Comparison of ENCODE assay signal across 8 cellular contexts in the genomic region with DNA sequence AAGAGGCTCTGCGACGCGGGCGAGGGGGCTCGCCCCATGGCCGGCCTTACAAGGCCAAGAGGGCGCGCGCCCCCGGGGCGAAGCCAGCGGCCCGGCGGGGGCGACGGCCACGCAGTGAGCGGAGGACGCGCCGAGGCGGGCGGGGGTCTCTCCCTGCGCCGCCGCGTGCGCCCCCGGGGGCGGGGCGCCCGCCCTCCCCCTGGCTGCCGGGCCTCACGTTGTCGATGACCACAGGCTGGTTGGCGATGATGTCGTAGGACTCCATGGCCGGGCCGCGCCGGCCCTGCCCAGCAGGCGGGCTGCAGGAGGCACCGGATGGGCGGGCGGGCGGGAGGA. TPM values are rescaled to one million over a fixed set of nuclear protein-coding genes. Genes with fewer than 3 reads are reported as not detected.
A peak's percentile ranks its signal among the peaks of the same experiment; 100 is the strongest.
DNase-seq lines count a peak whose midpoint lies in the region; ATAC-seq and TF ChIP-seq lines count a peak whose summit lies in the region.

No MANE protein-coding gene starts in this region.

- TF ChIP-seq CTCF in hepatocyte (IDR thresholded peaks at IDR 0.05; ENCODE audit: poor library complexity): no peak

- no peaks in the 10 kb centered on the region for H3K36me3 ChIP-seq in hepatocyte (replicated peaks; ENCODE audit: insufficient read depth, low read depth)

- H3K4me2 ChIP-seq in hepatocyte: peak overlapping the region; percentile 97

- no peaks in the 10 kb centered on the region for H3K27me3 ChIP-seq in hepatocyte

- H3K4me3 Mint-ChIP-seq in T-helper 17 cell: peak overlapping the region; percentile 95
- peak overlapping the region; percentile 90 to 93 for H3K4me3 Mint-ChIP-seq in stimulated activated naive CD8-positive, alpha-beta T cell treated with anti-CD3 and anti-CD28 coated beads, Interleukin-15, amount 100 ng/mL, for 72 hours

- H3K27ac Mint-ChIP-seq in T-helper 17 cell: peak overlapping the region; percentile 97
- H3K27ac Mint-ChIP-seq in stimulated activated naive CD8-positive, alpha-beta T cell treated with anti-CD3 and anti-CD28 coated beads, Interleukin-15, amount 100 ng/mL, for 72 hours: peak overlapping the region; percentile 97 to 99

- peak overlapping the region; percentile 98 for H3K27ac ChIP-seq in hepatocyte

- H3K79me2 ChIP-seq in hepatocyte: peaks cover 26% of the 10 kb centered on the region

- peak overlapping the region; percentile 97 for H3K4me3 ChIP-seq in hepatocyte

- H2AFZ ChIP-seq in hepatocyte: peak overlapping the region; percentile 73

- peaks cover 11% of the 10 kb centered on the region for H3K4me1 ChIP-seq in hepatocyte (ENCODE audit: insufficient read depth)

- peaks cover 7% of the 10 kb centered on the region for H4K20me1 ChIP-seq in hepatocyte (ENCODE audit: insufficient read depth, poor library complexity, severe bottlenecking)

- no peaks in the 10 kb centered on the region for H3K27me3 Mint-ChIP-seq in T-helper 17 cell
- no peaks in the 10 kb centered on the region for H3K27me3 Mint-ChIP-seq in stimulated activated naive CD8-positive, alpha-beta T cell treated with anti-CD3 and anti-CD28 coated beads, Interleukin-15, amount 100 ng/mL, for 72 hours

- ATAC-seq in T-helper 17 cell (no peak), HG03571 (IDR thresholded peaks at IDR 0.05; ENCODE audit: unreplicated experiment) (no peak), HG03097 (IDR thresholded peaks at IDR 0.05; ENCODE audit: low FRiP score, unreplicated experiment) (no peak)
- ATAC-seq in stimulated activated naive CD8-positive, alpha-beta T cell treated with anti-CD3 and anti-CD28 coated beads, Interleukin-15, amount 100 ng/mL, for 72 hours: peak; percentile 29

- H3K36me3 Mint-ChIP-seq in T-helper 17 cell (ENCODE audit: low read depth): peaks cover 5% of the 10 kb centered on the region

- H3K9me3 Mint-ChIP-seq in stimulated activated naive CD8-positive, alpha-beta T cell treated with anti-CD3 and anti-CD28 coated beads, Interleukin-15, amount 100 ng/mL, for 72 hours: no peaks in the 10 kb centered on the region

- no CpG with 5 or more reads among the region's 46 CpGs for WGBS in hepatocyte (ENCODE audit: low lambda C conversion rate, missing lambda C conversion rate)

- peak; percentile 68 for DNase-seq in NCI-H2196 (lab: John Stamatoyannopoulos, UW; ENCODE audit: unreplicated experiment)
- DNase-seq in NCI-H2196 treated with DMSO at 0.1 percent for 48 hours (lab: John Stamatoyannopoulos, UW; ENCODE audit: unreplicated experiment): no peak
- peak in 1 of 3 donors; percentile 52 for DNase-seq in T-helper 17 cell
- DNase-seq in hepatocyte (ENCODE audit: low spot score): no peak
- DNase-seq in stimulated activated naive CD8-positive, alpha-beta T cell treated with anti-CD3 and anti-CD28 coated beads, Interleukin-15, amount 100 ng/mL, for 72 hours: no peak
- no peak for DNase-seq in kidney tubule cell (ENCODE audit: low spot score)

- no peaks in the 10 kb centered on the region for H3K9me3 ChIP-seq in T-helper 17 cell (ENCODE audit: control insufficient read depth, low read length, poor library complexity, severe bottlenecking)
- H3K9me3 ChIP-seq in hepatocyte (ENCODE audit: low read depth): no peaks in the 10 kb centered on the region

- no peaks in the 10 kb centered on the region for H3K9me2 ChIP-seq in hepatocyte (replicated peaks; ENCODE audit: insufficient read depth)

- peaks cover 24% of the 10 kb centered on the region for H3K4me1 Mint-ChIP-seq in T-helper 17 cell
- H3K4me1 Mint-ChIP-seq in stimulated activated naive CD8-positive, alpha-beta T cell treated with anti-CD3 and anti-CD28 coated beads, Interleukin-15, amount 100 ng/mL, for 72 hours: peaks cover 44% of the 10 kb centered on the region

RNA-seq across cellular contexts. Expression of gene ACTR1B, which starts 0.2 kb away (rescaled TPM):
- total RNA-seq in T-helper 17 cell: 10 to 100 TPM; 90.9 to 98.0 TPM
- 56.3 and 57.9 TPM in 2 replicates for total RNA-seq in hepatocyte
- polyA plus RNA-seq in hepatocyte: 15.2 and 18.1 TPM in 2 replicates

RNA-seq across cellular contexts. Expression of gene C2orf92, which starts 5.9 kb away (rescaled TPM):
- 10 to 100 TPM; 12.5 to 13.5 TPM for total RNA-seq in T-helper 17 cell
- 2.1 and 5.5 TPM in 2 replicates for total RNA-seq in hepatocyte
- 4.5 and 7.2 TPM in 2 replicates for polyA plus RNA-seq in hepatocyte

RNA-seq across cellular contexts. Expression of gene COX5B, which starts 17.7 kb away (rescaled TPM):
- total RNA-seq in T-helper 17 cell (100 to 1,000 TPM; 112 to 122 TPM), hepatocyte (210 and 250 TPM in 2 replicates)
- 475 and 495 TPM in 2 replicates for polyA plus RNA-seq in hepatocyte

RNA-seq across cellular contexts. Expression of gene ZAP70, which starts 49.8 kb away (rescaled TPM):
- 100 to 1,000 TPM; 406 to 439 TPM for total RNA-seq in T-helper 17 cell
- total RNA-seq in hepatocyte: 0.80 and 1.4 TPM in 2 replicates
- polyA plus RNA-seq in hepatocyte: 1.5 and 1.6 TPM in 2 replicates
